ENCODE assay signal across 24 cellular contexts in genomic region chr7:1351881-1352625, GRCh38.
"Had no signal": no experiment of that assay in that cellular context is flagged by ENCODE, and none has a peak within 500 bp of the region (broad histone marks: within the 10 kb centered on the region; RNA-seq: fewer than 3 reads in every experiment).

No MANE protein-coding gene starts in this region.

- ATAC-seq: left lobe of liver; mucosa of descending colon; naive thymus-derived CD4-positive, alpha-beta T cell; natural killer cell treated with Interleukin-12 subunit alpha and Interleukin-12 subunit beta and Interleukin-15 and Interleukin-18, amount 100 ng/mL, for 72 hours; pancreas; psoas muscle; right lobe of liver; stimulated activated naive B cell treated with anti-CD40 and anti-IgM and Interleukin-4, amounts not matched to agents 10 μg/mL and 1 μg/mL and 100 μg/mL, for 72 hours; stimulated activated naive CD8-positive, alpha-beta T cell treated with anti-CD3 and anti-CD28 coated beads, Interleukin-15, Interleukin-2, amounts not matched to agents 100 U/mL and 50 U/mL, for 24 hours had no signal

- H3K4me3 Mint-ChIP-seq: memory B cell; naive thymus-derived CD4-positive, alpha-beta T cell; natural killer cell treated with Interleukin-12 subunit alpha and Interleukin-12 subunit beta and Interleukin-15 and Interleukin-18, amount 100 ng/mL, for 72 hours; stimulated activated naive B cell treated with anti-CD40 and anti-IgM and Interleukin-4, amounts not matched to agents 10 μg/mL and 1 μg/mL and 100 μg/mL, for 72 hours had no signal

- H3K36me3 ChIP-seq: pancreas, right lobe of liver, stomach, thyroid gland, transverse colon, upper lobe of left lung, vagina had no signal

- H3K9me3 Mint-ChIP-seq: memory B cell; natural killer cell treated with Interleukin-12 subunit alpha and Interleukin-12 subunit beta and Interleukin-15 and Interleukin-18, amount 100 ng/mL, for 72 hours; stimulated activated naive B cell treated with anti-CD40 and anti-IgM and Interleukin-4, amounts not matched to agents 10 μg/mL and 1 μg/mL and 100 μg/mL, for 72 hours had no signal

- H3K27me3 ChIP-seq: testis, vagina had no signal

- H3K9me3 ChIP-seq: mucosa of descending colon, pancreas, psoas muscle, right lobe of liver, stomach, testis, thyroid gland, transverse colon, upper lobe of left lung, vagina had no signal

- DNase-seq: head of caudate nucleus; hippocampal formation; midbrain; naive thymus-derived CD4-positive, alpha-beta T cell; nucleus accumbens; small intestine; stimulated activated CD4-positive, alpha-beta T cell treated with anti-CD3 and anti-CD28 coated beads, Interleukin-1b, Interleukin-23, amount 100 ng/mL, for 48 hours; stimulated activated CD4-positive, alpha-beta T cell treated with anti-CD3 and anti-CD28 coated beads, Interleukin-2, amount 100 ng/mL, for 48 hours; stimulated activated naive B cell treated with anti-CD40 and anti-IgM and Interleukin-4, amounts not matched to agents 10 μg/mL and 1 μg/mL and 100 μg/mL, for 72 hours; stimulated activated naive CD8-positive, alpha-beta T cell treated with anti-CD3 and anti-CD28 coated beads, Interleukin-15, Interleukin-2, amounts not matched to agents 100 U/mL and 50 U/mL, for 24 hours; stomach; testis; thyroid gland; transverse colon had no signal

- H3K27ac Mint-ChIP-seq: memory B cell; naive thymus-derived CD4-positive, alpha-beta T cell; natural killer cell treated with Interleukin-12 subunit alpha and Interleukin-12 subunit beta and Interleukin-15 and Interleukin-18, amount 100 ng/mL, for 72 hours; stimulated activated naive B cell treated with anti-CD40 and anti-IgM and Interleukin-4, amounts not matched to agents 10 μg/mL and 1 μg/mL and 100 μg/mL, for 72 hours had no signal

- H3K27ac ChIP-seq: pancreas, psoas muscle, right lobe of liver, stomach, testis, thyroid gland, transverse colon, upper lobe of left lung, vagina had no signal

- H3K4me1 ChIP-seq: pancreas, psoas muscle, right lobe of liver, stomach, testis, vagina had no signal

- H3K36me3 Mint-ChIP-seq: memory B cell; naive thymus-derived CD4-positive, alpha-beta T cell; natural killer cell treated with Interleukin-12 subunit alpha and Interleukin-12 subunit beta and Interleukin-15 and Interleukin-18, amount 100 ng/mL, for 72 hours; stimulated activated naive B cell treated with anti-CD40 and anti-IgM and Interleukin-4, amounts not matched to agents 10 μg/mL and 1 μg/mL and 100 μg/mL, for 72 hours had no signal

- H3K4me1 Mint-ChIP-seq: memory B cell; naive thymus-derived CD4-positive, alpha-beta T cell; stimulated activated naive B cell treated with anti-CD40 and anti-IgM and Interleukin-4, amounts not matched to agents 10 μg/mL and 1 μg/mL and 100 μg/mL, for 72 hours had no signal

- H3K4me3 ChIP-seq: lung, mucosa of descending colon, pancreas, psoas muscle, right lobe of liver, stomach, testis, thyroid gland, transverse colon, upper lobe of left lung, vagina had no signal
